8 cellular contexts compared by ENCODE assay signal in the genomic region with DNA sequence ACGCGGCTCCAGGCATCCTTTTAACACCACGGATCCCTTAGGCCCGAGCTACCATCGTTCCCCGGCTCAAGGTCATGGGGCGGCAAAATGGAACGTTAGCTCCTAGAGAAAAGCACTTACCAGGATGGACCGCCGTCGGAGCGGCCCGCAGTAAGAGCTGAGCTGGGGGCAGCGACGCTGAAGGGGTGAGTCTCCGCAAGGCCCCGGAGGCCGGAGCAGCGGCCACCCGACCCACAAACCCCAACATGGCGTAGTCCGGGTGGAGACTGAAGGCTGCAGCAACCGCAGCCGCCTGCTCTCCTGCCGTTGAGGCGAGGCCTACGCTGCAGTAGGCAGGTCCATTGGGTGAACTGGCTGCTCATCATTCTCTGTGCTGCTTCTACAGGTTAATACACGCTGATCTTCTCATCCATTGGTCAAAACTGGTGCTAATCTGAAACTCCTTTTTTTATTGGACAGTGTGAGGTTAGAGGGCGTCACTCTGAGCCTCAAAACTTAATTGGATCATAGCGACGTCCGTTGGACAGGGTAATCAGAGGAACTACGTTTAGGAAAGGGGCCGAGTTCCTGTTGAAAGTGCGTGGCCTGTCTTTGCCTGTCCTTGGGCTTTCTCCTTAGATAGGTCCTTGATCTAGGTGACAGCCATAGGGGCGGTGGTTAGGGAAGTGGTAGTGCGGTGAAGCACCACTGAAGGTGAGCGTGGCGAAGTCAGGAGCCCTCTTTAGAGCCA. TPM values are rescaled to one million over a fixed set of nuclear protein-coding genes. Genes with fewer than 3 reads are reported as not detected.
DNase-seq lines count a peak whose midpoint lies in the region; ATAC-seq and TF ChIP-seq lines count a peak whose summit lies in the region.

A gene (minus strand): TSS at position 268 of the 730 bp plus-strand sequence. CDS start 21 bp downstream, at position 247.

- H3K4me1 Mint-ChIP-seq in natural killer cell treated with Interleukin-12 subunit alpha and Interleukin-12 subunit beta and Interleukin-15 and Interleukin-18, amount 100 ng/mL, for 72 hours (ENCODE audit: low read depth in 2 of 2), result peaks cover 27 to 37% of the 10 kb centered on the region in 2 donors

- peak; percentile 99 to 100 for ATAC-seq in natural killer cell treated with Interleukin-12 subunit alpha and Interleukin-12 subunit beta and Interleukin-15 and Interleukin-18, amount 100 ng/mL, for 72 hours
- ATAC-seq in stimulated activated naive CD8-positive, alpha-beta T cell treated with anti-CD3 and anti-CD28 coated beads, Interleukin-15, Interleukin-2, amounts not matched to agents 100 U/mL and 50 U/mL, for 24 hours, result peak; percentile 99

- H3K27me3 ChIP-seq in H7 (ENCODE audit: control insufficient read depth, insufficient read depth, low read length), result no peaks in the 10 kb centered on the region

- H3K36me3 ChIP-seq in H7 (replicated peaks; ENCODE audit: control insufficient read depth, insufficient read depth, low read length), result peaks cover 32% of the 10 kb centered on the region

- no peak for TF ChIP-seq CTCF in fibroblast of pulmonary artery (IDR thresholded peaks at IDR 0.05; ENCODE audit: low read length, missing control alignments)

- H3K27me3 Mint-ChIP-seq in natural killer cell treated with Interleukin-12 subunit alpha and Interleukin-12 subunit beta and Interleukin-15 and Interleukin-18, amount 100 ng/mL, for 72 hours, result no peaks in the 10 kb centered on the region

- peak within 1 kb of the TSS; percentile 98 for H3K4me3 ChIP-seq in H7 (ENCODE audit: insufficient read depth, low read depth, low read length)
- H3K4me3 ChIP-seq in fibroblast of pulmonary artery (replicated peaks; ENCODE audit: low read depth, low read length), result peak within 1 kb of the TSS; percentile 100

- DNase-seq in ELF-1 (ENCODE audit: low read depth, low spot score) (peak; percentile 99), H7 (peak; percentile 97), M059J (ENCODE audit: low read depth) (peak; percentile 100), SHP77 (lab: John Stamatoyannopoulos, UW) (peak; percentile 98 to 99), fibroblast of pulmonary artery (ENCODE audit: low read depth) (peak; percentile 100)
- DNase-seq in activated effector memory CD4-positive, alpha-beta T cell treated with Interleukin-2 at 50 U/mL for 16 hours, result peak; percentile 85
- DNase-seq in natural killer cell treated with Interleukin-12 subunit alpha and Interleukin-12 subunit beta and Interleukin-15 and Interleukin-18, amount 100 ng/mL, for 72 hours (ENCODE audit: low spot score), result peak; percentile 96
- DNase-seq in stimulated activated naive CD8-positive, alpha-beta T cell treated with anti-CD3 and anti-CD28 coated beads, Interleukin-15, Interleukin-2, amounts not matched to agents 100 U/mL and 50 U/mL, for 24 hours, result peak; percentile 91

- no peaks in the 10 kb centered on the region for H3K9me3 Mint-ChIP-seq in natural killer cell treated with Interleukin-12 subunit alpha and Interleukin-12 subunit beta and Interleukin-15 and Interleukin-18, amount 100 ng/mL, for 72 hours

- H3K27ac Mint-ChIP-seq in natural killer cell treated with Interleukin-12 subunit alpha and Interleukin-12 subunit beta and Interleukin-15 and Interleukin-18, amount 100 ng/mL, for 72 hours, result peak within 1 kb of the TSS; percentile 82 to 96

- peaks cover 32% of the 10 kb centered on the region for H3K36me3 Mint-ChIP-seq in natural killer cell treated with Interleukin-12 subunit alpha and Interleukin-12 subunit beta and Interleukin-15 and Interleukin-18, amount 100 ng/mL, for 72 hours

- peak within 1 kb of the TSS; percentile 88 for H3K4me3 Mint-ChIP-seq in natural killer cell treated with Interleukin-12 subunit alpha and Interleukin-12 subunit beta and Interleukin-15 and Interleukin-18, amount 100 ng/mL, for 72 hours

RNA-seq across cellular contexts. Expression of the gene that starts here (rescaled TPM):
- 959 and 1,061 TPM in 2 replicates for total RNA-seq in H7 (2014; rRNA removed; shearing (Covaris generic))
- 559 and 577 TPM in 2 replicates for total RNA-seq in M059J (2014; rRNA removed; shearing (Covaris generic))
- total RNA-seq in natural killer cell treated with Interleukin-12 subunit alpha and Interleukin-12 subunit beta and Interleukin-15 and Interleukin-18, amount 100 ng/mL, for 72 hours, result 100 to 1,000 TPM; 663 to 739 TPM

Comparison
In these comparisons a context has a peak if more than half of its experiments do, and no peak if none do; other contexts are left out.
1. Peak in every context shown above with its lines: DNase-seq, ATAC-seq and H3K4me3 ChIP-seq.